2 cellular contexts compared by ENCODE assay signal in the genomic region with DNA sequence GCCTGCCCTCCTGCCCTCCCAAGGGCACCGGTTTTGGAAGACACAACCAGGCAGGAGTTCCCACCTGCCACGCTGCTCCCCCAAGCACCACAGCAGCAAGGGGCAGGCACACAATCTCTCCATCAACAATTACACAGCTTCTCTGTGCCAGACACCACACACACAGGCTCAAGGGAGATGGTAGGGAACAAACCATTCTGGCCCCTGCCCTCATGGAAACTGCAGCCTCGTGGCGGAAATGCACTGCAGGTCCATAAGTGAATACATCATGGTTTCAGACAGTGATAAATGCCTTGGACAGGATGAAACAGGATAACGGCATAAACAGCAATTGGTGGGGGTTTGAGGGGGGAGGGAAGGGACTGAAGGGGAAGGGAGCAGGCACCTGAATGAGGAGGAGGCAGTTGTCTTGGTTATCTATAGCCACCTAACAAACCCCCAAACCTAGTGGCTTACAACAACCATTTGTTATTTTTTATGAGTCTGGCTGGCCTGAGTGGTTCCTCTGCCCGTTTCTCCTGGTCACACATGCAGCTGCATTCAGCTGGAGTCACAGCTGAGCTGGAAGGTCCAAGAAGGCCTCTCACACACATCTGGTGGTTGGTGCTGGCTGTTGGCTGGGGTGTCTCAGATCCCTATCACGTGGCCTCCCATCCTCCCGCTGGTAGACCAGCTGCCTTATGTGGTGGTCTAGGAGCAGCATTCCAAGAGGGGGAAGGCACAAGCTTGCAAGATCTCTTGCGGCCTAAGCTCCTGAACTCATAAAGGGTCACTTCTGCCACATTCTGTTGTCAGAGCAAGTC.
TF ChIP-seq lines count a peak whose summit lies in the region.

No MANE protein-coding gene starts in this region.

TF ChIP-seq in HepG2, 621 proteins besides CTCF, POLR2A, EP300 and RAD21:
- TF ChIP-seq ZFX (CRISPR knock-in tag; IDR thresholded peaks at IDR 0.05; ENCODE audit: low read depth) (0 out of 2 replicates have a peak, but pooled peaks have one; percentile 26), ZNF546 (CRISPR knock-in tag; conservative IDR thresholded peaks at IDR 0.05) (no peak), MXD4 (CRISPR knock-in tag; IDR thresholded peaks at IDR 0.05) (no peak), JDP2 (CRISPR knock-in tag; IDR thresholded peaks at IDR 0.05; ENCODE audit: borderline replicate concordance) (no peak), U2AF2 (IDR thresholded peaks at IDR 0.05; ENCODE audit: low read depth, low read length) (no peak), SIN3B (IDR thresholded peaks at IDR 0.05; ENCODE audit: low read length) (no peak)

TF ChIP-seq in WTC11, 78 proteins besides CTCF, POLR2A, EP300 and RAD21:
- TF ChIP-seq, protein P1, sequence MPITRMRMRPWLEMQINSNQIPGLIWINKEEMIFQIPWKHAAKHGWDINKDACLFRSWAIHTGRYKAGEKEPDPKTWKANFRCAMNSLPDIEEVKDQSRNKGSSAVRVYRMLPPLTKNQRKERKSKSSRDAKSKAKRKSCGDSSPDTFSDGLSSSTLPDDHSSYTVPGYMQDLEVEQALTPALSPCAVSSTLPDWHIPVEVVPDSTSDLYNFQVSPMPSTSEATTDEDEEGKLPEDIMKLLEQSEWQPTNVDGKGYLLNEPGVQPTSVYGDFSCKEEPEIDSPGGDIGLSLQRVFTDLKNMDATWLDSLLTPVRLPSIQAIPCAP (CRISPR knock-in tag; IDR thresholded peaks at IDR 0.05) = no peak
- TF ChIP-seq, protein P2, sequence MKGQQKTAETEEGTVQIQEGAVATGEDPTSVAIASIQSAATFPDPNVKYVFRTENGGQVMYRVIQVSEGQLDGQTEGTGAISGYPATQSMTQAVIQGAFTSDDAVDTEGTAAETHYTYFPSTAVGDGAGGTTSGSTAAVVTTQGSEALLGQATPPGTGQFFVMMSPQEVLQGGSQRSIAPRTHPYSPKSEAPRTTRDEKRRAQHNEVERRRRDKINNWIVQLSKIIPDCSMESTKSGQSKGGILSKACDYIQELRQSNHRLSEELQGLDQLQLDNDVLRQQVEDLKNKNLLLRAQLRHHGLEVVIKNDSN (CRISPR knock-in tag; IDR thresholded peaks at IDR 0.05) = no peak
- TF ChIP-seq, protein P3, sequence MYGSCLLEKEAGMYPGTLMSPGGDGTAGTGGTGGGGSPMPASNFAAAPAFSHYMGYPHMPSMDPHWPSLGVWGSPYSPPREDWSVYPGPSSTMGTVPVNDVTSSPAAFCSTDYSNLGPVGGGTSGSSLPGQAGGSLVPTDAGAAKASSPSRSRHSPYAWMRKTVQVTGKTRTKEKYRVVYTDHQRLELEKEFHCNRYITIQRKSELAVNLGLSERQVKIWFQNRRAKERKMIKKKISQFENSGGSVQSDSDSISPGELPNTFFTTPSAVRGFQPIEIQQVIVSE (CRISPR knock-in tag; IDR thresholded peaks at IDR 0.05; ENCODE audit: borderline replicate concordance) = no peak
- TF ChIP-seq TP53 (CRISPR knock-in tag; IDR thresholded peaks at IDR 0.05) (no peak), JAZF1 (CRISPR knock-in tag; IDR thresholded peaks at IDR 0.05) (no peak), GABPB1 (CRISPR knock-in tag; IDR thresholded peaks at IDR 0.05) (no peak), NR1H2 (CRISPR knock-in tag; IDR thresholded peaks at IDR 0.05) (no peak), FOXJ3 (CRISPR knock-in tag; IDR thresholded peaks at IDR 0.05; ENCODE audit: borderline replicate concordance) (no peak)
- TF ChIP-seq, protein P4, sequence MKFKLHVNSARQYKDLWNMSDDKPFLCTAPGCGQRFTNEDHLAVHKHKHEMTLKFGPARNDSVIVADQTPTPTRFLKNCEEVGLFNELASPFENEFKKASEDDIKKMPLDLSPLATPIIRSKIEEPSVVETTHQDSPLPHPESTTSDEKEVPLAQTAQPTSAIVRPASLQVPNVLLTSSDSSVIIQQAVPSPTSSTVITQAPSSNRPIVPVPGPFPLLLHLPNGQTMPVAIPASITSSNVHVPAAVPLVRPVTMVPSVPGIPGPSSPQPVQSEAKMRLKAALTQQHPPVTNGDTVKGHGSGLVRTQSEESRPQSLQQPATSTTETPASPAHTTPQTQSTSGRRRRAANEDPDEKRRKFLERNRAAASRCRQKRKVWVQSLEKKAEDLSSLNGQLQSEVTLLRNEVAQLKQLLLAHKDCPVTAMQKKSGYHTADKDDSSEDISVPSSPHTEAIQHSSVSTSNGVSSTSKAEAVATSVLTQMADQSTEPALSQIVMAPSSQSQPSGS (CRISPR knock-in tag; IDR thresholded peaks at IDR 0.05; ENCODE audit: borderline replicate concordance, low read depth) = no peak
